22 cellular contexts compared by ENCODE assay signal in genomic region chr10:78478919-78479318, GRCh38.
DNase-seq lines count a peak whose midpoint lies in the region; ATAC-seq, FAIRE-seq and TF ChIP-seq lines count a peak whose summit lies in the region.
"Had no signal": no experiment of that assay in that cellular context is flagged by ENCODE, and none has a peak within 500 bp of the region (broad histone marks: within the 10 kb centered on the region; RNA-seq: fewer than 3 reads in every experiment).

No MANE protein-coding gene starts in this region.

- no peak overlapping the region for H3K27ac ChIP-seq in PC-9
- H3K27ac ChIP-seq: BLaER1 had no signal

- H3K9me3 ChIP-seq in PC-9 (ENCODE audit: insufficient read depth, low read depth) = no peaks in the 10 kb centered on the region
- H3K9me3 ChIP-seq: BLaER1, HAP-1 had no signal

- TF ChIP-seq CTCF in activated CD8-positive, alpha-beta T cell treated with anti-CD3 and anti-CD28 coated beads for 36 hours (IDR thresholded peaks at IDR 0.05) = no peak
- TF ChIP-seq CTCF in GM10266 (IDR thresholded peaks at IDR 0.05; ENCODE audit: control insufficient read depth, insufficient read depth, low read depth, missing control alignments) (no peak), PC-9 (conservative IDR thresholded peaks at IDR 0.05) (no peak)

- H3F3A ChIP-seq in PC-9 (ENCODE audit: insufficient read depth, low read depth) = no peaks in the 10 kb centered on the region

- no peaks in the 10 kb centered on the region for H3K4me1 ChIP-seq in PC-9 (replicated peaks; ENCODE audit: insufficient read depth)
- H3K4me1 ChIP-seq: BLaER1, HAP-1 had no signal

- no peak overlapping the region for H3K4me3 Mint-ChIP-seq in activated CD8-positive, alpha-beta T cell treated with anti-CD3 and anti-CD28 coated beads, Interleukin-2, amount 10 ng/mL, durations not matched to agents 7 days and 5 days
- no peak overlapping the region for H3K4me3 Mint-ChIP-seq in activated CD8-positive, alpha-beta T cell treated with anti-CD3 and anti-CD28 coated beads for 36 hours
- H3K4me3 Mint-ChIP-seq: B cell; CD14-positive monocyte; CD4-positive, alpha-beta T cell; CD8-positive, alpha-beta memory T cell; HFFc6 had no signal

- ATAC-seq in activated CD8-positive, alpha-beta T cell treated with anti-CD3 and anti-CD28 coated beads, Interleukin-2, amount 10 ng/mL, durations not matched to agents 7 days and 5 days = no peak
- ATAC-seq in activated CD8-positive, alpha-beta T cell treated with anti-CD3 and anti-CD28 coated beads for 36 hours = no peak

- peak; percentile 3 for DNase-seq in activated CD8-positive, alpha-beta T cell treated with anti-CD3 and anti-CD28 coated beads, Interleukin-2, amount 10 ng/mL, durations not matched to agents 7 days and 5 days
- no peak for DNase-seq in activated CD8-positive, alpha-beta T cell treated with anti-CD3 and anti-CD28 coated beads for 36 hours
- peak; percentile 2 for DNase-seq in GM10266 (ENCODE audit: extremely low spot score)
- no peak for DNase-seq in urothelium cell line (ENCODE audit: low spot score)
- DNase-seq in HPDE6-E6E7 (ENCODE audit: extremely low spot score) = no peak
- no peak for DNase-seq in PC-9
- DNase-seq: CD4-positive, alpha-beta T cell; CD8-positive, alpha-beta memory T cell; DMS 273 treated with DMSO at 0.1 percent for 48 hours; DMS79; EL; GDM1; GOT3; HFFc6 had no signal

- H3K27me3 Mint-ChIP-seq in activated CD8-positive, alpha-beta T cell treated with anti-CD3 and anti-CD28 coated beads, Interleukin-2, amount 10 ng/mL, durations not matched to agents 7 days and 5 days (ENCODE audit: low read depth) = peaks cover 15% of the 10 kb centered on the region
- H3K27me3 Mint-ChIP-seq in activated CD8-positive, alpha-beta T cell treated with anti-CD3 and anti-CD28 coated beads for 36 hours = peaks cover 2% of the 10 kb centered on the region

- no TSS peak for BruUV-seq in PC-9 (replicated peaks; lab: Mats Ljungman, UMichigan)

- H3K4me3 ChIP-seq in PC-9 = no peak overlapping the region
- H3K4me3 ChIP-seq: BLaER1, HAP-1 had no signal

- no peaks in the 10 kb centered on the region for H3K79me2 ChIP-seq in PC-9 (ENCODE audit: low read depth)

- POLR2A ChIA-PET in activated CD8-positive, alpha-beta T cell treated with anti-CD3 and anti-CD28 coated beads, Interleukin-2, amount 10 ng/mL, durations not matched to agents 7 days and 5 days (lab: Charles Lee) = no interaction called here
- POLR2A ChIA-PET in activated CD8-positive, alpha-beta T cell treated with anti-CD3 and anti-CD28 coated beads for 36 hours (lab: Charles Lee) = no interaction called here
- POLR2A ChIA-PET in PC-9 (lab: Charles Lee; ENCODE audit: unreplicated experiment) = no interaction called here

- H3K4me2 ChIP-seq in PC-9 = no peak overlapping the region
- H3K4me2 ChIP-seq: BLaER1 had no signal

- H3K9me2 ChIP-seq in PC-9 (ENCODE audit: insufficient read depth) = no peaks in the 10 kb centered on the region

- H3K36me3 ChIP-seq in PC-9 (ENCODE audit: low read depth) = no peaks in the 10 kb centered on the region
- H3K36me3 ChIP-seq: BLaER1, HAP-1 had no signal

- H3K27me3 ChIP-seq in PC-9 (ENCODE audit: insufficient read depth, low read depth) = peaks cover 26% of the 10 kb centered on the region
- H3K27me3 ChIP-seq: BLaER1 had no signal

- intact Hi-C loops in activated CD8-positive, alpha-beta T cell treated with anti-CD3 and anti-CD28 coated beads for 36 hours (cut with micrococcal nuclease) = no loop called here
- intact Hi-C loops in PC-9 (cut with micrococcal nuclease; ENCODE audit: unreplicated experiment) = no loop called here

- no peak overlapping the region for H2AFZ ChIP-seq in PC-9

- H3K9me3 Mint-ChIP-seq in activated CD8-positive, alpha-beta T cell treated with anti-CD3 and anti-CD28 coated beads, Interleukin-2, amount 10 ng/mL, durations not matched to agents 7 days and 5 days (ENCODE audit: insufficient read depth) = no peaks in the 10 kb centered on the region
- no peaks in the 10 kb centered on the region for H3K9me3 Mint-ChIP-seq in activated CD8-positive, alpha-beta T cell treated with anti-CD3 and anti-CD28 coated beads for 36 hours
- H3K9me3 Mint-ChIP-seq: CD4-positive, alpha-beta T cell; CD8-positive, alpha-beta memory T cell; HFFc6 had no signal

- no peak overlapping the region for H3K27ac Mint-ChIP-seq in activated CD8-positive, alpha-beta T cell treated with anti-CD3 and anti-CD28 coated beads, Interleukin-2, amount 10 ng/mL, durations not matched to agents 7 days and 5 days
- H3K27ac Mint-ChIP-seq in activated CD8-positive, alpha-beta T cell treated with anti-CD3 and anti-CD28 coated beads for 36 hours = no peak overlapping the region
- H3K27ac Mint-ChIP-seq: B cell; CD14-positive monocyte; CD4-positive, alpha-beta T cell; CD8-positive, alpha-beta memory T cell; HFFc6 had no signal

- FAIRE-seq in urothelium cell line (lab: Jason Lieb, UNC) = peak; percentile 23
- FAIRE-seq: D721Med, GM12891, GM18507, H54 had no signal

- no peaks in the 10 kb centered on the region for H4K20me1 ChIP-seq in PC-9 (ENCODE audit: insufficient read depth)
- H4K20me1 ChIP-seq: BLaER1 had no signal

- no peaks in the 10 kb centered on the region for H3K36me3 Mint-ChIP-seq in activated CD8-positive, alpha-beta T cell treated with anti-CD3 and anti-CD28 coated beads, Interleukin-2, amount 10 ng/mL, durations not matched to agents 7 days and 5 days (ENCODE audit: low read depth)
- no peaks in the 10 kb centered on the region for H3K36me3 Mint-ChIP-seq in activated CD8-positive, alpha-beta T cell treated with anti-CD3 and anti-CD28 coated beads for 36 hours (ENCODE audit: low read depth)
- H3K36me3 Mint-ChIP-seq: CD14-positive monocyte; CD8-positive, alpha-beta memory T cell had no signal

- no peaks in the 10 kb centered on the region for H3K4me1 Mint-ChIP-seq in activated CD8-positive, alpha-beta T cell treated with anti-CD3 and anti-CD28 coated beads, Interleukin-2, amount 10 ng/mL, durations not matched to agents 7 days and 5 days (ENCODE audit: low read depth)
- no peaks in the 10 kb centered on the region for H3K4me1 Mint-ChIP-seq in activated CD8-positive, alpha-beta T cell treated with anti-CD3 and anti-CD28 coated beads for 36 hours (ENCODE audit: low read depth)
- H3K4me1 Mint-ChIP-seq: B cell; CD14-positive monocyte; CD8-positive, alpha-beta memory T cell had no signal

- CTCF ChIA-PET in activated CD8-positive, alpha-beta T cell treated with anti-CD3 and anti-CD28 coated beads, Interleukin-2, amount 10 ng/mL, durations not matched to agents 7 days and 5 days (lab: Charles Lee) = no interaction called here
- CTCF ChIA-PET in activated CD8-positive, alpha-beta T cell treated with anti-CD3 and anti-CD28 coated beads for 36 hours (lab: Charles Lee) = no interaction called here
- CTCF ChIA-PET in PC-9 (lab: Charles Lee) = no interaction called here

Comparison
In these comparisons a context has a peak if more than half of its experiments do, and no peak if none do; other contexts are left out.
1. DNase-seq: peak in activated CD8-positive, alpha-beta T cell treated with anti-CD3 and anti-CD28 coated beads, Interleukin-2, amount 10 ng/mL, durations not matched to agents 7 days and 5 days (single experiment) and GM10266 (single experiment); none in activated CD8-positive, alpha-beta T cell treated with anti-CD3 and anti-CD28 coated beads for 36 hours (single experiment), urothelium cell line (single experiment), HPDE6-E6E7 (single experiment) and PC-9 (0 of 2).